8 cellular contexts compared by ENCODE assay signal in genomic region chr1:162497723-162498441, GRCh38. TPM values are rescaled to one million over a fixed set of nuclear protein-coding genes. Genes with fewer than 3 reads are reported as not detected.
A peak's percentile ranks its signal among the peaks of the same experiment; 100 is the strongest.
DNase-seq lines count a peak whose midpoint lies in the region; ATAC-seq and TF ChIP-seq lines count a peak whose summit lies in the region.

A gene with protein sequence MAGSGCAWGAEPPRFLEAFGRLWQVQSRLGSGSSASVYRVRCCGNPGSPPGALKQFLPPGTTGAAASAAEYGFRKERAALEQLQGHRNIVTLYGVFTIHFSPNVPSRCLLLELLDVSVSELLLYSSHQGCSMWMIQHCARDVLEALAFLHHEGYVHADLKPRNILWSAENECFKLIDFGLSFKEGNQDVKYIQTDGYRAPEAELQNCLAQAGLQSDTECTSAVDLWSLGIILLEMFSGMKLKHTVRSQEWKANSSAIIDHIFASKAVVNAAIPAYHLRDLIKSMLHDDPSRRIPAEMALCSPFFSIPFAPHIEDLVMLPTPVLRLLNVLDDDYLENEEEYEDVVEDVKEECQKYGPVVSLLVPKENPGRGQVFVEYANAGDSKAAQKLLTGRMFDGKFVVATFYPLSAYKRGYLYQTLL (plus strand): TSS chr1:162497818. CDS start chr1:162498001, 183 bp downstream.

- TF ChIP-seq POLR2A in Raji (IDR thresholded peaks at IDR 0.05; ENCODE audit: insufficient read depth, low read depth, low read length): peak; percentile 82

- H3K27me3 Mint-ChIP-seq in activated T-helper 2 cell treated with anti-CD3 and anti-CD28 coated beads, Interferon-gamma antibody, Interleukin-2, Interleukin-4, amounts not matched to agents 10 μg/mL and 5 μg/mL and 100 μg/mL, durations not matched to agents 14 hours and 24 hours and 36 hours (ENCODE audit: low read depth): peaks cover 4% of the 10 kb centered on the region
- peaks cover 4 to 7% of the 10 kb centered on the region in 2 donors for H3K27me3 Mint-ChIP-seq in natural killer cell (ENCODE audit: low read depth in 2 of 2)

- H3K9ac ChIP-seq in Loucy (ENCODE audit: low read depth, low read length, poor library complexity, severe bottlenecking): peak within 1 kb of the TSS; percentile 92

- H3F3A ChIP-seq in Loucy (ENCODE audit: low read depth): no peaks in the 10 kb centered on the region

- H3K4me3 Mint-ChIP-seq in activated T-helper 2 cell treated with anti-CD3 and anti-CD28 coated beads, Interferon-gamma antibody, Interleukin-2, Interleukin-4, amounts not matched to agents 10 μg/mL and 5 μg/mL and 100 μg/mL, durations not matched to agents 14 hours and 24 hours and 36 hours (ENCODE audit: low read depth): peak within 1 kb of the TSS; percentile 93
- peak within 1 kb of the TSS; percentile 93 for H3K4me3 Mint-ChIP-seq in natural killer cell

- H3K4me1 Mint-ChIP-seq in activated T-helper 2 cell treated with anti-CD3 and anti-CD28 coated beads, Interferon-gamma antibody, Interleukin-2, Interleukin-4, amounts not matched to agents 10 μg/mL and 5 μg/mL and 100 μg/mL, durations not matched to agents 14 hours and 24 hours and 36 hours (ENCODE audit: low read depth): peaks cover 31% of the 10 kb centered on the region
- H3K4me1 Mint-ChIP-seq in natural killer cell: peaks cover 33 to 38% of the 10 kb centered on the region in 2 donors

- peaks cover 45% of the 10 kb centered on the region for H4K20me1 ChIP-seq in Loucy (ENCODE audit: insufficient read depth, low read length, poor library complexity, severe bottlenecking)

- H3K4me1 ChIP-seq in Loucy (ENCODE audit: insufficient read depth, low read length, poor library complexity, severe bottlenecking): peaks cover 48% of the 10 kb centered on the region

- H3K4me3 ChIP-seq in H7 (ENCODE audit: insufficient read depth, low read depth, low read length) (peak within 1 kb of the TSS; percentile 98), Loucy (ENCODE audit: low read length, poor library complexity, severe bottlenecking) (peak within 1 kb of the TSS; percentile 97)

- H3K79me2 ChIP-seq in Loucy (ENCODE audit: insufficient read depth, low read length): peaks cover 58% of the 10 kb centered on the region

- H3K36me3 ChIP-seq in H7 (replicated peaks; ENCODE audit: control insufficient read depth, insufficient read depth, low read length) (peaks cover 5% of the 10 kb centered on the region), Loucy (ENCODE audit: insufficient read depth, low read length) (peaks cover 8% of the 10 kb centered on the region; the same call in 1 of the 2 replicates)

- no peaks in the 10 kb centered on the region for H3K9me2 ChIP-seq in Loucy (replicated peaks; ENCODE audit: low read depth, low read length)

- intact Hi-C loops in activated T-helper 2 cell treated with anti-CD3 and anti-CD28 coated beads, Interferon-gamma antibody, Interleukin-2, Interleukin-4, amounts not matched to agents 10 μg/mL and 5 μg/mL and 100 μg/mL, durations not matched to agents 14 hours and 24 hours and 36 hours (cut with micrococcal nuclease): loop anchor here (1.0 to 5.0 kb wide), 2 partner anchors 63 to 824 kb away; partner anchors contain the start of genes NUF2 and UAP1
- intact Hi-C loops in natural killer cell (cut with micrococcal nuclease): loop anchor here (1.0 to 2.0 kb wide), 3 partner anchors 50 to 85 kb away; partner anchors contain the start of genes SH2D1B and UAP1

- no peaks in the 10 kb centered on the region for H3K9me3 Mint-ChIP-seq in activated T-helper 2 cell treated with anti-CD3 and anti-CD28 coated beads, Interferon-gamma antibody, Interleukin-2, Interleukin-4, amounts not matched to agents 10 μg/mL and 5 μg/mL and 100 μg/mL, durations not matched to agents 14 hours and 24 hours and 36 hours
- H3K9me3 Mint-ChIP-seq in natural killer cell: no peaks in the 10 kb centered on the region

- peak within 1 kb of the TSS; percentile 100 for H2AFZ ChIP-seq in Loucy (ENCODE audit: low read length)

- peaks cover 31% of the 10 kb centered on the region for H3K36me3 Mint-ChIP-seq in activated T-helper 2 cell treated with anti-CD3 and anti-CD28 coated beads, Interferon-gamma antibody, Interleukin-2, Interleukin-4, amounts not matched to agents 10 μg/mL and 5 μg/mL and 100 μg/mL, durations not matched to agents 14 hours and 24 hours and 36 hours (ENCODE audit: low read depth)
- no peaks in the 10 kb centered on the region for H3K36me3 Mint-ChIP-seq in natural killer cell

- H3K4me2 ChIP-seq in Loucy (ENCODE audit: low read depth, low read length, poor library complexity, severe bottlenecking): peak within 1 kb of the TSS; percentile 99

- DNase-seq in ELF-1 (ENCODE audit: low read depth, low spot score) (peak; percentile 91), H7 (peak; percentile 90), fibroblast of peridontal ligament (ENCODE audit: extremely low read depth) (peak; percentile 88), natural killer cell (peak; percentile 80)
- peak; percentile 85 for DNase-seq in activated T-helper 2 cell treated with anti-CD3 and anti-CD28 coated beads, Interferon-gamma antibody, Interleukin-2, Interleukin-4, amounts not matched to agents 10 μg/mL and 5 μg/mL and 100 μg/mL, durations not matched to agents 14 hours and 24 hours and 36 hours (ENCODE audit: low spot score)
- DNase-seq in stimulated activated naive CD4-positive, alpha-beta T cell (lab: John Stamatoyannopoulos, UW): peak; percentile 81 to 92 (median 88)

- peak; percentile 97 to 98 (median 97) for ATAC-seq in natural killer cell

- no peaks in the 10 kb centered on the region for H3K9me3 ChIP-seq in Loucy (ENCODE audit: insufficient read depth, low read depth, low read length)

- peak within 1 kb of the TSS; percentile 90 for H3K27ac Mint-ChIP-seq in activated T-helper 2 cell treated with anti-CD3 and anti-CD28 coated beads, Interferon-gamma antibody, Interleukin-2, Interleukin-4, amounts not matched to agents 10 μg/mL and 5 μg/mL and 100 μg/mL, durations not matched to agents 14 hours and 24 hours and 36 hours
- H3K27ac Mint-ChIP-seq in natural killer cell: peak within 1 kb of the TSS; percentile 88 to 96

- H3K27me3 ChIP-seq in H7 (ENCODE audit: control insufficient read depth, insufficient read depth, low read length): no peaks in the 10 kb centered on the region
- peaks cover 14% of the 10 kb centered on the region for H3K27me3 ChIP-seq in Loucy (ENCODE audit: insufficient read depth, low read length, poor library complexity, severe bottlenecking)

- no peak for TF ChIP-seq CTCF in Loucy (conservative IDR thresholded peaks at IDR 0.05; ENCODE audit: low read length)
- TF ChIP-seq CTCF in natural killer cell (IDR thresholded peaks at IDR 0.05): no peak

RNA-seq across cellular contexts. Expression of the gene that starts here (rescaled TPM):
- 21.7 and 30.2 TPM in 2 replicates for total RNA-seq in H7 (2014; rRNA removed; shearing (Covaris generic))
- total RNA-seq in activated T-helper 2 cell treated with anti-CD3 and anti-CD28 coated beads, Interferon-gamma antibody, Interleukin-2, Interleukin-4, amounts not matched to agents 10 μg/mL and 5 μg/mL and 100 μg/mL, durations not matched to agents 14 hours and 24 hours and 36 hours: 56.3 and 56.7 TPM in 2 replicates
- total RNA-seq in natural killer cell: 100 to 1,000 TPM in 1 of 3 donors, 10 to 100 TPM in 2; 87.7 to 100 (median 99.1) TPM

Comparison
In these comparisons a context has a peak if more than half of its experiments do, and no peak if none do; other contexts are left out.
1. Peak in every context shown above with its lines: DNase-seq, ATAC-seq and H3K4me3 ChIP-seq.